ENCODE assay signal across 10 cellular contexts in genomic region chr2:101983928-101984327, GRCh38. TPM values are rescaled to one million over a fixed set of nuclear protein-coding genes. Genes with fewer than 3 reads are reported as not detected.
DNase-seq lines count a peak whose midpoint lies in the region; FAIRE-seq and TF ChIP-seq lines count a peak whose summit lies in the region.
"Had no signal": no experiment of that assay in that cellular context is flagged by ENCODE, and none has a peak within 500 bp of the region (broad histone marks: within the 10 kb centered on the region; RNA-seq: fewer than 3 reads in every experiment).

No MANE protein-coding gene starts in this region.

- peaks cover 3% of the 10 kb centered on the region for H3K27me3 Mint-ChIP-seq in nephron (ENCODE audit: low read depth)
- H3K27me3 Mint-ChIP-seq in T-helper 2 cell treated with Interferon-gamma antibody and Interleukin-4, amounts not matched to agents 5 μg/mL and 100 μg/mL, for 36 hours (ENCODE audit: low read depth), result peaks cover 2% of the 10 kb centered on the region

- no peak for FAIRE-seq in small intestine (lab: Jason Lieb, UNC)

- H3K27ac Mint-ChIP-seq in nephron, result peak overlapping the region in 1 of 3 experiments; percentile 40
- no peak overlapping the region for H3K27ac Mint-ChIP-seq in T-helper 2 cell treated with Interferon-gamma antibody and Interleukin-4, amounts not matched to agents 5 μg/mL and 100 μg/mL, for 36 hours

- H3K4me1 ChIP-seq in Karpas-422 (ENCODE audit: low read length) (no peaks in the 10 kb centered on the region), small intestine (ENCODE audit: control insufficient read depth in 2 of 2, insufficient read depth in 1 of 2, low read depth in 1 of 2, low read length in 1 of 2) (no peaks in the 10 kb centered on the region)
- H3K4me1 ChIP-seq: HAP-1 had no signal

- no peaks in the 10 kb centered on the region for H3K9me3 ChIP-seq in Karpas-422 (ENCODE audit: low read length)
- no peaks in the 10 kb centered on the region for H3K9me3 ChIP-seq in small intestine (ENCODE audit: control insufficient read depth, low read depth)
- H3K9me3 ChIP-seq: HAP-1, SJSA1 had no signal

- no peak overlapping the region for H3K4me2 ChIP-seq in Karpas-422 (ENCODE audit: low read depth, low read length, poor library complexity, severe bottlenecking)

- H2AFZ ChIP-seq in Karpas-422 (ENCODE audit: low read length), result no peak overlapping the region

- H3K4me3 ChIP-seq in BJ (ENCODE audit: low read depth, low read length), result no peak overlapping the region
- H3K4me3 ChIP-seq in Karpas-422 (ENCODE audit: low read length), result no peak overlapping the region
- H3K4me3 ChIP-seq in dorsolateral prefrontal cortex, result no peak overlapping the region
- no peak overlapping the region for H3K4me3 ChIP-seq in coronary artery
- H3K4me3 ChIP-seq in small intestine (ENCODE audit: low read depth in 1 of 2, low read length in 2 of 2), result no peak overlapping the region
- H3K4me3 ChIP-seq: HAP-1, SJSA1 had no signal

- intact Hi-C loops in dorsolateral prefrontal cortex (cut with DNase I), result loop anchor here in 1 of 2 donors (10.0 kb wide), 1 partner anchor 569 kb away; no protein-coding TSS in a partner anchor

- CTCF ChIA-PET in BJ (lab: Yijun Ruan, JAX), result interaction anchor here (0.6 to 1.5 kb wide), 4 partner anchors 93 to 643 kb away, joined by 3 to 7 read pairs (median 6); no protein-coding TSS in a partner anchor

- no peaks in the 10 kb centered on the region for H3K9me3 Mint-ChIP-seq in nephron
- no peaks in the 10 kb centered on the region for H3K9me3 Mint-ChIP-seq in T-helper 2 cell treated with Interferon-gamma antibody and Interleukin-4, amounts not matched to agents 5 μg/mL and 100 μg/mL, for 36 hours

- H4K20me1 ChIP-seq in Karpas-422 (ENCODE audit: insufficient read depth, low read depth, low read length), result no peaks in the 10 kb centered on the region

- no peak overlapping the region for H3K4me3 Mint-ChIP-seq in nephron
- no peak overlapping the region for H3K4me3 Mint-ChIP-seq in T-helper 2 cell treated with Interferon-gamma antibody and Interleukin-4, amounts not matched to agents 5 μg/mL and 100 μg/mL, for 36 hours

- no peaks in the 10 kb centered on the region for H3K36me3 Mint-ChIP-seq in nephron (ENCODE audit: low read depth)
- H3K36me3 Mint-ChIP-seq in T-helper 2 cell treated with Interferon-gamma antibody and Interleukin-4, amounts not matched to agents 5 μg/mL and 100 μg/mL, for 36 hours (ENCODE audit: low read depth), result no peaks in the 10 kb centered on the region

- POLR2A ChIA-PET in BJ (lab: Charles Lee), result no interaction called here

- DNase-seq in BJ (ENCODE audit: low read depth) (no peak), Karpas-422 (peak; percentile 16), dorsolateral prefrontal cortex (no peak), coronary artery (ENCODE audit: low spot score) (no peak), small intestine (no peak), NCI-H2081 (lab: John Stamatoyannopoulos, UW) (no peak)
- no peak for DNase-seq in T-helper 2 cell treated with Interferon-gamma antibody and Interleukin-4, amounts not matched to agents 5 μg/mL and 100 μg/mL, for 36 hours (ENCODE audit: low spot score)

- H3K27me3 ChIP-seq in BJ (ENCODE audit: control insufficient read depth, insufficient read depth, low read length), result no peaks in the 10 kb centered on the region; the same call in 1 of the 2 replicates
- no peaks in the 10 kb centered on the region for H3K27me3 ChIP-seq in Karpas-422 (ENCODE audit: low read length)
- no peaks in the 10 kb centered on the region for H3K27me3 ChIP-seq in dorsolateral prefrontal cortex
- H3K27me3 ChIP-seq in small intestine (ENCODE audit: control insufficient read depth in 2 of 2, insufficient read depth in 2 of 2, low read length in 2 of 2), result no peaks in the 10 kb centered on the region
- H3K27me3 ChIP-seq: SJSA1 had no signal

- H3K9ac ChIP-seq in Karpas-422 (ENCODE audit: low read length), result no peak overlapping the region

- TF ChIP-seq CTCF in BJ (IDR thresholded peaks at IDR 0.05; ENCODE audit: insufficient read depth, low read depth, low read length) (peak; percentile 38; the same call in 1 of the 2 replicates), dorsolateral prefrontal cortex (IDR thresholded peaks at IDR 0.05 in 54 of 56, conservative IDR thresholded peaks at IDR 0.05 in 2 of 56; ENCODE audit: low read depth in 1 of 56, partially characterized antibody in 56 of 56) (peak in 45 of 56 donors; percentile 9 to 62 (median 36)), nephron (IDR thresholded peaks at IDR 0.05; ENCODE audit: unreplicated experiment in 3 of 3) (peak; percentile 19 to 33 (median 32)), coronary artery (IDR thresholded peaks at IDR 0.05) (no peak)

- WGBS in small intestine, 3 donors, result 70 to 83% (median 76%) methylated on average over 2 of the region's 2 CpGs

- no peaks in the 10 kb centered on the region for H3K36me3 ChIP-seq in BJ (ENCODE audit: control insufficient read depth, insufficient read depth, low read length)
- no peaks in the 10 kb centered on the region for H3K36me3 ChIP-seq in Karpas-422 (ENCODE audit: insufficient read depth, low read length)
- no peaks in the 10 kb centered on the region for H3K36me3 ChIP-seq in small intestine (ENCODE audit: control insufficient read depth in 2 of 2, insufficient read depth in 2 of 2, low read length in 2 of 2)
- H3K36me3 ChIP-seq: HAP-1, SJSA1 had no signal

- no peak overlapping the region for H3K27ac ChIP-seq in Karpas-422 (ENCODE audit: low read length)
- no peak overlapping the region for H3K27ac ChIP-seq in dorsolateral prefrontal cortex
- no peak overlapping the region for H3K27ac ChIP-seq in coronary artery
- H3K27ac ChIP-seq in small intestine (ENCODE audit: low read depth in 1 of 2, low read length in 1 of 2), result no peak overlapping the region
- H3K27ac ChIP-seq: SJSA1 had no signal

- H3K9me2 ChIP-seq in Karpas-422 (replicated peaks; ENCODE audit: insufficient read depth, low read length), result no peaks in the 10 kb centered on the region

- peaks cover 8% of the 10 kb centered on the region for H3K4me1 Mint-ChIP-seq in nephron
- H3K4me1 Mint-ChIP-seq in T-helper 2 cell treated with Interferon-gamma antibody and Interleukin-4, amounts not matched to agents 5 μg/mL and 100 μg/mL, for 36 hours (ENCODE audit: low read depth), result peaks cover 8% of the 10 kb centered on the region

- no peaks in the 10 kb centered on the region for H3K79me2 ChIP-seq in Karpas-422 (ENCODE audit: low read length)

RNA-seq across cellular contexts. Expression of gene IL1R2, which starts 7.8 kb away (rescaled TPM):
- polyA plus RNA-seq in BJ (2011; rRNA removed) (not detected in 2 replicates), small intestine (1 to 10 TPM; 1.6 to 5.2 (median 3.8) TPM)
- not detected in 2 replicates for polyA minus RNA-seq in BJ (2011; rRNA and poly(A)+ RNA removed)
- total RNA-seq in Karpas-422 (2014; rRNA removed; shearing (Covaris generic); ENCODE audit: low replicate concordance), result not detected in 2 replicates
- total RNA-seq in dorsolateral prefrontal cortex, result 10 to 100 TPM in 6 of 120 experiments, 1 to 10 TPM in 68, under 1 TPM in 15, not detected in 31; 0.43 to 29.0 (median 2.2) TPM
- total RNA-seq: SJSA1 had no signal
